8 cellular contexts compared by ENCODE assay signal in the genomic region with DNA sequence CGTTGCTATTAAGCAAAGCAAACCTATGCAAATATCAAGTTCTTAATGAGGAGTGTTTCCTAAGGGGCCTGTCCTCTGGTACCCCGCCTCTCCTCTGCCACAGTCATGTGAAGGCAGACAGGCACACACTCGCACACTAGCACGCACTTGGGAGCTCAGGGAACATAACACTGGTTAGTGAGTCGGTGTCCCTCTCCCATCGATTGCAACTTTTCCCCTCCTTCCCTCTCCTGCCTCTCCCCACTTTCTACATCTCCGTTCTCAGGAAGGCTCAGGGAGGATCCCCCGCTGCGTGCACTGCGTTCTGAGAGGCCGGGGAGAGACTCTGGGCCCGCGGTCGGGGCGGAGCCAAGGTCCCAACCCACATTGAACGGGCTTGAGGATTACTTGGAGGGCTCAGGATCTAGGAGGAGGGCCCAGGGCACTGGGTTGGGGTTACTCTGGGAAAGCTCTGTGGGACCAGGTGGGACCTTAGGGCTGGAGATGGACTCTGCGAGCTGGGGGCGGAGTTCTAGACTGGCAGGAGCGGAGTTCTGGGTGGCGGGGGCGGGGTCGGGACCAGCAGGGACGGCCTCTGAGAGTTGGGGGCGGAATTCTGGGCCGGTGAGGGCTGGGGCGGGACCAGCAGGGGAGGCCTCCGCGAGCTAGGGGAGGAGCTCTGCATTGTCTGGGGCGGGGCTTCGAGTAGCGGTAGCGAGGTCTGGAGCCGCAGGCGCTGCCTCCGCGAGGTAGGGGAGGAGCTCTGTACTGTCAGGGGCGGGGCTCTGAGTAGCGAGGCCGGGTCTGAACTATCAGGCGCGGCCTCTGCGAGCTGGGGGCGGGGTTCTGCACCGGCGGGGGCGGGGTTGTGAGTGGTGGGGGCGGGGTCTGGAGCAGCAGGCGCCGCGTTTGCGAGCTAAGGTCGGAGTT. TPM values are rescaled to one million over a fixed set of nuclear protein-coding genes. Genes with fewer than 3 reads are reported as not detected.
A peak's percentile ranks its signal among the peaks of the same experiment; 100 is the strongest.
DNase-seq lines count a peak whose midpoint lies in the region; ATAC-seq and TF ChIP-seq lines count a peak whose summit lies in the region.

No MANE protein-coding gene starts in this region.

- TF ChIP-seq CTCF in GM13977 (IDR thresholded peaks at IDR 0.05; ENCODE audit: extremely low read depth, insufficient read depth, missing control alignments) (no peak), adrenal gland (IDR thresholded peaks at IDR 0.05) (no peak), heart right ventricle (IDR thresholded peaks at IDR 0.05) (no peak), upper lobe of left lung (IDR thresholded peaks at IDR 0.05) (no peak)

- TF ChIP-seq POLR2A in adrenal gland (IDR thresholded peaks at IDR 0.05) (peak; percentile 13 to 67), upper lobe of left lung (IDR thresholded peaks at IDR 0.05) (peak in 3 of 4 donors; percentile 22 to 64 (median 48))

- ATAC-seq in HG02870 (IDR thresholded peaks at IDR 0.05; ENCODE audit: unreplicated experiment), result peak; percentile 92
- peak; percentile 96 to 99 (median 98) for ATAC-seq in heart right ventricle
- peak; percentile 97 to 99 for ATAC-seq in upper lobe of left lung (ENCODE audit: low FRiP score in 2 of 2)

- H3K27ac ChIP-seq in adrenal gland (peak overlapping the region; percentile 59 to 100 (median 99)), heart right ventricle (peak overlapping the region; percentile 89 to 99 (median 98)), upper lobe of left lung (peak overlapping the region; percentile 90 to 99 (median 98))

- H3K27me3 ChIP-seq in adrenal gland (no peaks in the 10 kb centered on the region), heart right ventricle (no peaks in the 10 kb centered on the region), upper lobe of left lung (no peaks in the 10 kb centered on the region)

- H3K9me3 ChIP-seq in adrenal gland (replicated peaks in 1 of 3) (no peaks in the 10 kb centered on the region), heart right ventricle (no peaks in the 10 kb centered on the region), upper lobe of left lung (no peaks in the 10 kb centered on the region)

- no peak for TF ChIP-seq EP300 in upper lobe of left lung (IDR thresholded peaks at IDR 0.05)

- intact Hi-C loops in adrenal gland (cut with DNase I) (loop anchor here in 1 of 2 donors (10.0 kb wide), 1 partner anchor 165 kb away; no protein-coding TSS in a partner anchor), heart right ventricle (cut with DNase I) (loop anchor here in 9 of 10 donors (1.0 to 10.0 kb wide), 12 partner anchors 22 to 355 kb away; no protein-coding TSS in a partner anchor), posterior vena cava (cut with DNase I) (no loop called here)

- H3K4me1 ChIP-seq in adrenal gland (replicated peaks in 1 of 2), result peaks cover 22 to 37% of the 10 kb centered on the region in 2 donors
- H3K4me1 ChIP-seq in heart right ventricle, result peaks cover 0 to 40% (median 34%) of the 10 kb centered on the region in 9 donors
- peaks cover 15 to 40% (median 36%) of the 10 kb centered on the region in 4 donors for H3K4me1 ChIP-seq in upper lobe of left lung

- DNase-seq in GM13977 (ENCODE audit: low spot score) (peak; percentile 97), NCI-H1436 treated with DMSO at 0.1 percent for 48 hours (lab: John Stamatoyannopoulos, UW) (peak; percentile 87), T follicular helper cell (ENCODE audit: low read depth) (peak; percentile 99), adrenal gland (peak; percentile 99 to 100 (median 99)), heart right ventricle (peak; percentile 98 to 99), posterior vena cava (ENCODE audit: low spot score) (peak; percentile 99), upper lobe of left lung (peak in 1 of 2 donors; percentile 99)

- no peaks in the 10 kb centered on the region for H3K36me3 ChIP-seq in adrenal gland (replicated peaks in 1 of 2)
- H3K36me3 ChIP-seq in heart right ventricle, result peaks cover 0 to under 1% (median 0%) of the 10 kb centered on the region in 9 donors
- peaks cover 0 to under 1% (median 0%) of the 10 kb centered on the region in 4 donors for H3K36me3 ChIP-seq in upper lobe of left lung

- in situ Hi-C loops in GM13977 (cut with MboI; ENCODE audit: low pct_unique_long_range_greater_than_20kb, low sequenced_read_pairs, unreplicated experiment), result no loop called here

- 0 to 2% (median 1%) methylated on average over 18 to 52 of the region's 52 CpGs for WGBS in adrenal gland, 4 donors
- WGBS in heart right ventricle, 2 donors, result 1% methylated on average over 37 to 52 of the region's 52 CpGs
- 2% methylated on average over 24 to 32 of the region's 52 CpGs for WGBS in upper lobe of left lung, 2 donors

- peak overlapping the region; percentile 21 to 92 (median 58) for H3K4me3 ChIP-seq in adrenal gland
- H3K4me3 ChIP-seq in heart right ventricle, result peak overlapping the region; percentile 50 to 96 (median 82)
- H3K4me3 ChIP-seq in upper lobe of left lung, result peak overlapping the region; percentile 8 to 78 (median 65)

RNA-seq across cellular contexts. Expression of a gene that starts 0.5 kb away (rescaled TPM):
- total RNA-seq in adrenal gland, result 10 to 100 TPM in 2 of 8 donors, 1 to 10 TPM in 6; 4.4 to 16.2 (median 6.8) TPM
- 1 to 10 TPM; 3.8 to 7.4 (median 4.2) TPM for polyA plus RNA-seq in adrenal gland
- 10 to 100 TPM in 3 of 10 donors, 1 to 10 TPM in 7; 4.0 to 13.4 (median 7.9) TPM for total RNA-seq in heart right ventricle
- polyA plus RNA-seq in heart right ventricle, result 1 to 10 TPM; 1.6 to 2.1 TPM
- total RNA-seq in posterior vena cava, result 10 to 100 TPM; 27.1 to 27.7 TPM
- 10 to 100 TPM; 12.8 to 37.3 (median 22.9) TPM for total RNA-seq in upper lobe of left lung

RNA-seq across cellular contexts. Expression of a gene that starts 0.5 kb away (rescaled TPM):
- 100 to 1,000 TPM in 4 of 8 donors, 10 to 100 TPM in 4; 62.4 to 155 (median 109) TPM for total RNA-seq in adrenal gland
- 10 to 100 TPM; 35.4 to 89.3 (median 46.4) TPM for polyA plus RNA-seq in adrenal gland
- total RNA-seq in heart right ventricle, result 10 to 100 TPM; 30.0 to 55.5 (median 40.8) TPM
- 10 to 100 TPM; 26.2 to 30.3 TPM for polyA plus RNA-seq in heart right ventricle
- total RNA-seq in posterior vena cava, result 100 to 1,000 TPM in 1 of 2 donors, 10 to 100 TPM in 1; 81.3 to 105 TPM
- 100 to 1,000 TPM in 1 of 6 donors, 10 to 100 TPM in 5; 28.0 to 120 (median 72.9) TPM for total RNA-seq in upper lobe of left lung

Comparison
In these comparisons a context has a peak if more than half of its experiments do, and no peak if none do; other contexts are left out.
1. intact Hi-C loops: an anchor here in heart right ventricle (1.0 to 10.0 kb wide); none called in posterior vena cava.